8 cellular contexts compared by ENCODE assay signal in the genomic region with DNA sequence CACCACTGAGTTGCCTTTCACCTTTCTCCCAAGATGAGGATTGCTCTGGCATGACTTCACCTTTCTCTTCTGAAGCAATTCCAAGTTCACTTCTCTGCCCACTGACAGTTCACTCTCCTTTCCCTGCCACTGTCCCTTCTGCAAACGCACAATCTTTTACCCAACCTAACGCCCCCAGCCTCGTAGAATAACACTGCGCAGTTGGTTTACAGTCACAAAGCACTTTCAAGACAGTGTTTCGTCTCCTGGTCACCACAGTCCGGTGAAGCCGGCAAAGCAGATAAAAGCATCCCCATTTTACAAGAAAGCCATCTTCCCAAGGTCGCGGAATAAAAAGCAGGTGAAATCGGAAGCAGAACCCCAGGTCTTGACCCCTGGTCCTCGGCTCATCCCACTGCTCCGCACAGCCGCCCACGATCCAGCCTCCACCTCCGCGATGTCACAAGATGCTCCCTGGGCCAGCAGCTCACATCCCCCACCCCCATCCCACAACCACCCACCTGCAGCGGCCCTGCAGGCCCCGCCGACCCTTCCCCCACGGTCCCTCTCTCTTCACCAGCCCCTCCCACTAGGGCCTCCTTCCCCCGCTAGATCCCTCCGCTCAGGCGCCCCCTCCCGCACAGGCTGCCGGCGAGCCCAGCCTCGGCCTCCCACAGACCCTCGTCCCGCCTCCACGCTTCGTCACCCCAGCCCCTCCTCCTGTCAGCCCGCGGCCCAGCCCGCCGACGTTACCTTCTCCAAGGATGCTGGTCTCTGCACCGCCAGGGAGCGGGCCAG. TPM values are rescaled to one million over a fixed set of nuclear protein-coding genes. Genes with fewer than 3 reads are reported as not detected.
DNase-seq lines count a peak whose midpoint lies in the region; FAIRE-seq lines count a peak whose summit lies in the region.

No MANE protein-coding gene starts in this region.

- H3K9me2 ChIP-seq in GM23248 (ENCODE audit: insufficient read depth): no peaks in the 10 kb centered on the region
- H3K9me2 ChIP-seq in Karpas-422 (replicated peaks; ENCODE audit: insufficient read depth, low read length): no peaks in the 10 kb centered on the region

- H2AFZ ChIP-seq in GM23248 (peak overlapping the region; percentile 68; the same call in 1 of the 2 replicates), Karpas-422 (ENCODE audit: low read length) (0 out of 2 replicates have a peak overlapping the region, but pooled peaks have one; percentile 51), neuronal stem cell (ENCODE audit: low read length) (peak overlapping the region; percentile 97)

- H3K9ac ChIP-seq in GM23248 (peak overlapping the region; percentile 87), Karpas-422 (ENCODE audit: low read length) (peak overlapping the region; percentile 85), neuronal stem cell (ENCODE audit: low read depth, low read length, poor library complexity) (peak overlapping the region; percentile 89), stomach smooth muscle (ENCODE audit: low read length in 2 of 2) (peak overlapping the region; percentile 86)

- H3K9me3 ChIP-seq in GM23248 (ENCODE audit: low read depth) (no peaks in the 10 kb centered on the region), Karpas-422 (ENCODE audit: low read length) (no peaks in the 10 kb centered on the region), neuronal stem cell (replicated peaks in 1 of 2; ENCODE audit: control insufficient read depth in 2 of 2, insufficient read depth in 1 of 2, low read depth in 1 of 2, low read length in 2 of 2) (no peaks in the 10 kb centered on the region), stomach smooth muscle (ENCODE audit: control insufficient read depth in 2 of 2, low read length in 2 of 2) (no peaks in the 10 kb centered on the region)

- WGBS in GM23248 (ENCODE audit: low coverage in 1 of 2, low lambda C conversion rate in 2 of 2, missing lambda C conversion rate in 2 of 2), 2 experiments: 1% methylated on average over 19 to 38 of the region's 38 CpGs
- no CpG with 5 or more reads among the region's 38 CpGs for WGBS in neuronal stem cell (ENCODE audit: extremely low coverage in 2 of 2, insufficient read length in 2 of 2, insufficient replicate concordance in 1 of 2), 2 donors

- H3K23ac ChIP-seq in neuronal stem cell (ENCODE audit: low read depth, low read length, poor library complexity): peak overlapping the region; percentile 100

- H3K79me1 ChIP-seq in neuronal stem cell (ENCODE audit: low read depth, low read length): no peaks in the 10 kb centered on the region

- no peaks in the 10 kb centered on the region for H4K20me1 ChIP-seq in GM23248 (ENCODE audit: insufficient read depth)
- H4K20me1 ChIP-seq in Karpas-422 (ENCODE audit: insufficient read depth, low read depth, low read length): peaks cover 16% of the 10 kb centered on the region

- H4K8ac ChIP-seq in neuronal stem cell (ENCODE audit: low read depth, low read length): no peak overlapping the region

- H2BK5ac ChIP-seq in neuronal stem cell (ENCODE audit: low read length): peak overlapping the region; percentile 70

- H2BK12ac ChIP-seq in neuronal stem cell (ENCODE audit: low read length): no peak overlapping the region

- DNase-seq in EH (ENCODE audit: low read depth) (peak; percentile 86), GM23248 (peak; percentile 77), Karpas-422 (peak; percentile 90), SHP77 treated with DMSO at 0.1 percent for 48 hours (lab: John Stamatoyannopoulos, UW) (peak; percentile 46), frontal cortex (ENCODE audit: low spot score in 2 of 2) (peak; percentile 74 to 81), neuronal stem cell (ENCODE audit: low spot score) (peak; percentile 92)
- peak; percentile 63 to 76 (median 66) for DNase-seq in activated naive CD4-positive, alpha-beta T cell (lab: John Stamatoyannopoulos, UW)

- no peak overlapping the region for H3K14ac ChIP-seq in neuronal stem cell (ENCODE audit: low read length)

- H2AK5ac ChIP-seq in neuronal stem cell (ENCODE audit: low read depth, low read length): no peak overlapping the region

- peak overlapping the region; percentile 93 for H3K18ac ChIP-seq in neuronal stem cell (ENCODE audit: low read length)

- H3K79me2 ChIP-seq in GM23248 (ENCODE audit: insufficient read depth) (peaks cover 90% of the 10 kb centered on the region), Karpas-422 (ENCODE audit: low read length) (peaks cover 88% of the 10 kb centered on the region)

- no peak for FAIRE-seq in frontal cortex (lab: Jason Lieb, UNC)

- no peak overlapping the region for H4K91ac ChIP-seq in neuronal stem cell (ENCODE audit: low read depth, low read length, poor library complexity)

- peak overlapping the region; percentile 89 for H3K4me2 ChIP-seq in GM23248 (ENCODE audit: unreplicated experiment)
- peak overlapping the region; percentile 89 for H3K4me2 ChIP-seq in Karpas-422 (ENCODE audit: low read depth, low read length, poor library complexity, severe bottlenecking)
- H3K4me2 ChIP-seq in neuronal stem cell (ENCODE audit: insufficient read depth, low read length, poor library complexity, severe bottlenecking): peak overlapping the region; percentile 81

- in situ Hi-C loops in GM23248 (cut with MboI): no loop called here

- H3K27ac ChIP-seq in GM23248 (peak overlapping the region; percentile 58), Karpas-422 (ENCODE audit: low read length) (peak overlapping the region; percentile 60), neuronal stem cell (replicated peaks; ENCODE audit: low read length) (peak overlapping the region; percentile 85), stomach smooth muscle (ENCODE audit: low read length) (peak overlapping the region; percentile 78)

- H3K4me3 ChIP-seq in GM23248 (peak overlapping the region; percentile 82), Karpas-422 (ENCODE audit: low read length) (peak overlapping the region; percentile 89), neuronal stem cell (ENCODE audit: low read length in 2 of 2) (peak overlapping the region; percentile 53 to 80), stomach smooth muscle (ENCODE audit: low read length in 2 of 2) (peak overlapping the region; percentile 91 to 94)

- H3F3A ChIP-seq in GM23248 (ENCODE audit: insufficient read depth): peaks cover 24% of the 10 kb centered on the region

- no peak overlapping the region for H3K4ac ChIP-seq in neuronal stem cell (ENCODE audit: low read length)

- H3K27me3 ChIP-seq in GM23248 (replicated peaks; ENCODE audit: insufficient read depth) (no peaks in the 10 kb centered on the region), Karpas-422 (ENCODE audit: low read length) (no peaks in the 10 kb centered on the region), neuronal stem cell (ENCODE audit: control insufficient read depth in 3 of 3, insufficient read depth in 3 of 3, low read depth in 1 of 3, low read length in 3 of 3) (no peaks in the 10 kb centered on the region), stomach smooth muscle (ENCODE audit: control insufficient read depth in 1 of 2, insufficient read depth in 2 of 2, low read length in 2 of 2) (no peaks in the 10 kb centered on the region)

- H2BK15ac ChIP-seq in neuronal stem cell (ENCODE audit: low read length): no peak overlapping the region

- no peak overlapping the region for H2BK120ac ChIP-seq in neuronal stem cell (ENCODE audit: low read depth, low read length)

- H3K36me3 ChIP-seq in GM23248 (ENCODE audit: low read depth) (no peaks in the 10 kb centered on the region), Karpas-422 (ENCODE audit: insufficient read depth, low read length) (no peaks in the 10 kb centered on the region), neuronal stem cell (replicated peaks in 1 of 2; ENCODE audit: control insufficient read depth in 2 of 2, insufficient read depth in 2 of 2, low read length in 2 of 2) (peaks cover 2 to 3% of the 10 kb centered on the region in 2 donors), stomach smooth muscle (ENCODE audit: control insufficient read depth in 2 of 2, insufficient read depth in 2 of 2, low read length in 2 of 2) (peaks cover 2 to 5% of the 10 kb centered on the region in 2 donors)

- H3K4me1 ChIP-seq in GM23248 (ENCODE audit: insufficient read depth) (peaks cover 26% of the 10 kb centered on the region), Karpas-422 (ENCODE audit: low read length) (peaks cover 35% of the 10 kb centered on the region), neuronal stem cell (ENCODE audit: control insufficient read depth in 2 of 2, insufficient read depth in 1 of 2, low read depth in 1 of 2, low read length in 2 of 2) (peaks cover 7 to 11% of the 10 kb centered on the region in 2 donors), stomach smooth muscle (ENCODE audit: control insufficient read depth, insufficient read depth, low read length) (peaks cover 18% of the 10 kb centered on the region)

RNA-seq across cellular contexts. Expression of a gene that starts 0.6 kb away (rescaled TPM):
- 31.1 and 36.5 TPM in 2 replicates for total RNA-seq in GM23248 (2014; rRNA removed; shearing (Covaris generic))
- polyA plus RNA-seq in GM23248 (2016; fragmentation: Nextera tagmentation; extraction: Ambion mirVana): 29.7 and 34.5 TPM in 2 replicates
- 66.1 and 80.7 TPM in 2 replicates for total RNA-seq in Karpas-422 (2014; rRNA removed; shearing (Covaris generic); ENCODE audit: low replicate concordance)
- 67.7 TPM for total RNA-seq in frontal cortex
- 20.2 TPM for polyA plus RNA-seq in neuronal stem cell (2013, experiment 1 of 2)
- polyA plus RNA-seq in neuronal stem cell (2013, experiment 2 of 2): 20.8 TPM

RNA-seq across cellular contexts. Expression of a gene that starts 0.8 kb away (rescaled TPM):
- total RNA-seq in GM23248 (2014; rRNA removed; shearing (Covaris generic)): 10.4 and 13.8 TPM in 2 replicates
- 35.8 and 40.9 TPM in 2 replicates for polyA plus RNA-seq in GM23248 (2016; fragmentation: Nextera tagmentation; extraction: Ambion mirVana)
- total RNA-seq in Karpas-422 (2014; rRNA removed; shearing (Covaris generic); ENCODE audit: low replicate concordance): 10.1 and 17.4 TPM in 2 replicates
- 6.5 TPM for total RNA-seq in frontal cortex
- 25.2 TPM for polyA plus RNA-seq in neuronal stem cell (2013, experiment 1 of 2)
- polyA plus RNA-seq in neuronal stem cell (2013, experiment 2 of 2): 23.6 TPM

RNA-seq across cellular contexts. Expression of a gene that starts 59.2 kb away (rescaled TPM):
- 39.8 and 42.5 TPM in 2 replicates for total RNA-seq in GM23248 (2014; rRNA removed; shearing (Covaris generic))
- polyA plus RNA-seq in GM23248 (2016; fragmentation: Nextera tagmentation; extraction: Ambion mirVana): 26.7 and 27.1 TPM in 2 replicates
- total RNA-seq in Karpas-422 (2014; rRNA removed; shearing (Covaris generic); ENCODE audit: low replicate concordance): 42.0 and 58.4 TPM in 2 replicates
- 53.4 TPM for total RNA-seq in frontal cortex
- polyA plus RNA-seq in neuronal stem cell (2013, experiment 1 of 2): 72.3 TPM
- 74.4 TPM for polyA plus RNA-seq in neuronal stem cell (2013, experiment 2 of 2)

Comparison
In these comparisons a context has a peak if more than half of its experiments do, and no peak if none do; other contexts are left out.
1. Peak in every context shown above with its lines: DNase-seq, H3K4me3 ChIP-seq and H3K27ac ChIP-seq.